Comparison of ENCODE assay signal across 8 cellular contexts in the genomic region with DNA sequence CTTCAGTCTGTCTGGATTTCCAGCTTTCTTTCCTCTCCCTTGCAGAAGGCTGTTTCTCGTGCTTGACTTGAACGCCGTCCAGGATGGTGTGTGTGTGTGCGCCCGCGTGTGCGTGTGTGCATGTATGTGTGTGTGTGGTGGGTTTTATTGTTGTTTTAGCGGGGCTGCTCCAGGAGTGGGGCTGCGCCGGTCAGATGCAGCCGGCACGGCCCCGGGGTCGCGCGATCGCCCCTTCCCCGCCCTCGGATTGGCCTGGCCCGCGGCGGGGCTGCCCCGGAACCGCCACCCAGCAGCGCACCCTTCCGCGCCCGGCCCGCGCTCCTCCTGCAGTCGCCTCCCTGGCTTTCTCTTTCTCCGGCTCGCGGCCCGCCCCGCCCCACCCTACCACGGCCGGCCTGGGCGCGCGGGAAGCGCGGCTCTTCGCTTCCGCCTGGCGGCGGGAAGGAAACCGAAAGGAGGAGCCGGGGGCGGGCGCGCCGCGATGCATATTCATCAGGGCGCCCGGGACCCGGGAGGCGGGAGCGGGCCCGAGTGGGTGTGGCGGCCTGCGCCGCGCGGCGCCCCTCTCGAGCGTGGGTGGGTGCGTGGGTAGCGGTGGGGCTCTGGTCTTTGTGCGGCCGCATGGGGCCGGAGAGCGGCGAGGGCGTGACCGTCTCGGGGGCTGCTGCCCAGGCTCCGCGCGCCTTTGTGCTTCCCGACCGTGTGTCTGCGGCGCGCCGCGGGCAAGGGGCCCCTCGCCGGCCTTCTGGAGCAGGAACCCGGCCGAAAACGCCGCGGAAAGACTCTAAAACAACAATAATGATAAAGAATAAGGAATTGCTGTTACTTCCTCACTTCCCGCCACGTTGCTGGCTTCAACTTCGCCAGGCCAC. TPM values are rescaled to one million over a fixed set of nuclear protein-coding genes. Genes with fewer than 3 reads are reported as not detected.
A peak's percentile ranks its signal among the peaks of the same experiment; 100 is the strongest.
DNase-seq lines count a peak whose midpoint lies in the region; ATAC-seq, FAIRE-seq and TF ChIP-seq lines count a peak whose summit lies in the region.

No MANE protein-coding gene starts in this region.

- peaks cover 31% of the 10 kb centered on the region for H3K79me2 ChIP-seq in endothelial cell of umbilical vein (ENCODE audit: control insufficient read depth, insufficient read depth, low read length)

- no peaks in the 10 kb centered on the region for H3K9me3 Mint-ChIP-seq in CD8-positive, alpha-beta memory T cell

- peak overlapping the region; percentile 49 for H3K4me3 ChIP-seq in CD8-positive, alpha-beta memory T cell (ENCODE audit: low read length)
- H3K4me3 ChIP-seq in endothelial cell of umbilical vein (replicated peaks in 1 of 3; ENCODE audit: insufficient read depth in 1 of 3, low read depth in 1 of 3, low read length in 3 of 3) = peak overlapping the region; percentile 44 to 91 (median 79)

- no peaks in the 10 kb centered on the region for H3K9me3 ChIP-seq in CD8-positive, alpha-beta memory T cell (ENCODE audit: low read length)
- no peaks in the 10 kb centered on the region for H3K9me3 ChIP-seq in endothelial cell of umbilical vein (replicated peaks; ENCODE audit: control insufficient read depth, insufficient read depth, low read length)

- FAIRE-seq in endothelial cell of umbilical vein (lab: Jason Lieb, UNC) = no peak

- peak overlapping the region; percentile 72 for H2AFZ ChIP-seq in endothelial cell of umbilical vein (ENCODE audit: low read depth, low read length)

- peaks cover 18 to 35% (median 27%) of the 10 kb centered on the region in 3 donors for H3K4me1 Mint-ChIP-seq in CD8-positive, alpha-beta memory T cell

- no peaks in the 10 kb centered on the region for H3K36me3 ChIP-seq in CD8-positive, alpha-beta memory T cell (ENCODE audit: insufficient read depth, low read length)
- H3K36me3 ChIP-seq in endothelial cell of umbilical vein (ENCODE audit: control insufficient read depth in 2 of 2, extremely low read depth in 1 of 2, insufficient read depth in 2 of 2, low read length in 2 of 2) = no peaks in the 10 kb centered on the region

- ATAC-seq in GM19351 (IDR thresholded peaks at IDR 0.05; ENCODE audit: unreplicated experiment) (peak; percentile 79), HG03460 (IDR thresholded peaks at IDR 0.05; ENCODE audit: unreplicated experiment) (peak; percentile 75)

- peaks cover 7% of the 10 kb centered on the region for H3K4me1 ChIP-seq in CD8-positive, alpha-beta memory T cell (ENCODE audit: insufficient read depth, low read length)
- peaks cover 62% of the 10 kb centered on the region for H3K4me1 ChIP-seq in endothelial cell of umbilical vein (ENCODE audit: control insufficient read depth, extremely low read depth, insufficient read depth, low read length)

- peak; percentile 44 to 70 (median 67) for DNase-seq in CD8-positive, alpha-beta memory T cell
- DNase-seq in NCI-H82 treated with DMSO at 0.1 percent for 48 hours (lab: John Stamatoyannopoulos, UW; ENCODE audit: unreplicated experiment) (peak; percentile 72), endothelial cell of umbilical vein (ENCODE audit: low read depth, low spot score) (peak; percentile 93), middle frontal gyrus (ENCODE audit: extremely low spot score, low spot score) (peak; percentile 81)
- peak; percentile 43 for DNase-seq in activated CD8-positive, alpha-beta memory T cell treated with anti-CD3 and anti-CD28 coated beads, Interleukin-2, amount 50 U/mL, for 24 hours (ENCODE audit: extremely low read depth)
- peak; percentile 30 to 37 for DNase-seq in stimulated activated CD8-positive, alpha-beta memory T cell treated with anti-CD3 and anti-CD28 coated beads, Interleukin-2, amount 100 ng/mL, for 1 hour (ENCODE audit: low read depth in 2 of 2)

- H3K27ac Mint-ChIP-seq in CD8-positive, alpha-beta memory T cell = peak overlapping the region in 6 of 8 donors; percentile 25 to 93 (median 72)

- TF ChIP-seq CTCF in endothelial cell of umbilical vein (IDR thresholded peaks at IDR 0.05; ENCODE audit: extremely low read depth in 1 of 2, insufficient read depth in 1 of 2, low read depth in 1 of 2, low read length in 2 of 2) = peak in 1 of 2 donors; percentile 17

- no peaks in the 10 kb centered on the region for H3K9me1 ChIP-seq in endothelial cell of umbilical vein (replicated peaks; ENCODE audit: control insufficient read depth, extremely low read depth, insufficient read depth, low read length)

- intact Hi-C loops in endothelial cell of umbilical vein (cut with micrococcal nuclease) = loop anchor here (1.0 to 5.0 kb wide), 8 partner anchors 8 to 570 kb away; a partner anchor contains a TSS

- H3K4me3 Mint-ChIP-seq in CD8-positive, alpha-beta memory T cell = peak overlapping the region; percentile 74 to 92 (median 91)

- no TSS peak for BruUV-seq in endothelial cell of umbilical vein (replicated peaks; lab: Mats Ljungman, UMichigan)

- H3K27me3 ChIP-seq in CD8-positive, alpha-beta memory T cell (ENCODE audit: insufficient read depth, low read length, poor library complexity, severe bottlenecking) = no peaks in the 10 kb centered on the region
- no peaks in the 10 kb centered on the region for H3K27me3 ChIP-seq in endothelial cell of umbilical vein (ENCODE audit: control insufficient read depth in 2 of 2, insufficient read depth in 2 of 2, low read length in 2 of 2)

- H3K9ac ChIP-seq in endothelial cell of umbilical vein (replicated peaks; ENCODE audit: extremely low read depth, insufficient read depth, low read length) = peak overlapping the region; percentile 95

- POLR2A ChIA-PET in CD8-positive, alpha-beta memory T cell (lab: Charles Lee) = no interaction called here
- POLR2A ChIA-PET in endothelial cell of umbilical vein (lab: Charles Lee) = no interaction called here

- H3K27me3 Mint-ChIP-seq in CD8-positive, alpha-beta memory T cell = peaks cover 12 to 22% of the 10 kb centered on the region in 2 donors

- CTCF ChIA-PET in CD8-positive, alpha-beta memory T cell (lab: Charles Lee) = no interaction called here
- CTCF ChIA-PET in endothelial cell of umbilical vein (lab: Charles Lee) = interaction anchor here (0.7 to 1.0 kb wide), 5 partner anchors 10 to 330 kb away, joined by 3 to 4 read pairs (median 3); no protein-coding TSS in a partner anchor

- peak overlapping the region; percentile 96 for H3K4me2 ChIP-seq in endothelial cell of umbilical vein (ENCODE audit: insufficient read depth, low read length)

- H3K36me3 Mint-ChIP-seq in CD8-positive, alpha-beta memory T cell = no peaks in the 10 kb centered on the region

- H3K27ac ChIP-seq in CD8-positive, alpha-beta memory T cell (ENCODE audit: low read depth, low read length) = peak overlapping the region; percentile 48
- peak overlapping the region; percentile 94 for H3K27ac ChIP-seq in endothelial cell of umbilical vein (ENCODE audit: insufficient read depth, low read depth, low read length)

- no peaks in the 10 kb centered on the region for H4K20me1 ChIP-seq in endothelial cell of umbilical vein (replicated peaks; ENCODE audit: control insufficient read depth, extremely low read depth, insufficient read depth, low read length)

- peak; percentile 59 for TF ChIP-seq POLR2A in endothelial cell of umbilical vein (IDR thresholded peaks at IDR 0.05; ENCODE audit: low read depth, low read length)

- dilution Hi-C loops in endothelial cell of umbilical vein (cut with MboI; ENCODE audit: extremely low pct_ligation_motif_present, low sequenced_read_pairs) = no loop called here

TF ChIP-seq in endothelial cell of umbilical vein, 7 proteins besides CTCF, POLR2A, EP300 and RAD21:
- no peak for TF ChIP-seq EZH2 (IDR thresholded peaks at IDR 0.05; ENCODE audit: borderline replicate concordance, low read depth, low read length, severe bottlenecking)
- TF ChIP-seq FOS (IDR thresholded peaks at IDR 0.05; ENCODE audit: borderline replicate concordance, insufficient read depth, low read length) = no peak
- no peak for TF ChIP-seq GATA2 (IDR thresholded peaks at IDR 0.05; ENCODE audit: insufficient read depth, insufficient read length, low read depth, low read length)
- TF ChIP-seq JUN (IDR thresholded peaks at IDR 0.05; ENCODE audit: borderline replicate concordance, insufficient read depth, insufficient read length, low read depth) = no peak
- TF ChIP-seq, protein P1, sequence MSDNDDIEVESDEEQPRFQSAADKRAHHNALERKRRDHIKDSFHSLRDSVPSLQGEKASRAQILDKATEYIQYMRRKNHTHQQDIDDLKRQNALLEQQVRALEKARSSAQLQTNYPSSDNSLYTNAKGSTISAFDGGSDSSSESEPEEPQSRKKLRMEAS (IDR thresholded peaks at IDR 0.05; ENCODE audit: insufficient read depth, insufficient read length) = peak; percentile 6
- peak; percentile 74 for TF ChIP-seq MYC (IDR thresholded peaks at IDR 0.05; ENCODE audit: low read depth, low read length)
- TF ChIP-seq POLR2AphosphoS5 (IDR thresholded peaks at IDR 0.05; ENCODE audit: insufficient read depth, low read depth, low read length) = peak; percentile 70

RNA-seq across cellular contexts. Expression of a gene that starts 8.5 kb away (rescaled TPM):
- total RNA-seq in CD8-positive, alpha-beta memory T cell = not detected
- not detected for polyA plus RNA-seq in CD8-positive, alpha-beta memory T cell
- 160 and 174 TPM in 2 replicates for total RNA-seq in endothelial cell of umbilical vein
- polyA plus RNA-seq in endothelial cell of umbilical vein = 23.4 and 26.4 TPM in 2 replicates
- polyA plus RNA-seq in endothelial cell of umbilical vein (2011; cell fraction: cytosol; rRNA removed) = 37.4 and 43.7 TPM in 2 replicates
- 154 and 187 TPM in 2 replicates for polyA plus RNA-seq in endothelial cell of umbilical vein (2011; cell fraction: nucleus; rRNA removed)
- polyA plus RNA-seq in endothelial cell of umbilical vein (2012) = 57.7 and 61.6 TPM in 2 replicates
- 232 and 242 TPM in 2 replicates for polyA minus RNA-seq in endothelial cell of umbilical vein
- 21.1 TPM for polyA minus RNA-seq in endothelial cell of umbilical vein (2011; cell fraction: cytosol; rRNA and poly(A)+ RNA removed)
- 402 and 529 TPM in 2 replicates for polyA minus RNA-seq in endothelial cell of umbilical vein (2011; cell fraction: nucleus; rRNA and poly(A)+ RNA removed)

Comparison
In these comparisons a context has a peak if more than half of its experiments do, and no peak if none do; other contexts are left out.
1. Peak in every context shown above with its lines: DNase-seq, ATAC-seq, H3K4me3 ChIP-seq and H3K27ac ChIP-seq.
2. DNase-seq: peak in every context shown above with its lines; median percentile 93 in endothelial cell of umbilical vein; 81 in middle frontal gyrus; 72 in NCI-H82 treated with DMSO at 0.1 percent for 48 hours; 67 in CD8-positive, alpha-beta memory T cell; 43 in activated CD8-positive, alpha-beta memory T cell treated with anti-CD3 and anti-CD28 coated beads, Interleukin-2, amount 50 U/mL, for 24 hours; 34 in stimulated activated CD8-positive, alpha-beta memory T cell treated with anti-CD3 and anti-CD28 coated beads, Interleukin-2, amount 100 ng/mL, for 1 hour.
3. RNA of a gene that starts 8.5 kb away (total RNA-seq): 160 to 174 TPM in endothelial cell of umbilical vein; not detected in CD8-positive, alpha-beta memory T cell; every median in the first group is over 100 times any median in the second.